In genomic region chr10:11446133-11446532, GRCh38 we compare ENCODE assay signal across 24 cellular contexts.
DNase-seq lines count a peak whose midpoint lies in the region; ATAC-seq, FAIRE-seq and TF ChIP-seq lines count a peak whose summit lies in the region.
"Had no signal": no experiment of that assay in that cellular context is flagged by ENCODE, and none has a peak within 500 bp of the region (broad histone marks: within the 10 kb centered on the region; RNA-seq: fewer than 3 reads in every experiment).

No MANE protein-coding gene starts in this region.

- H4K20me1 ChIP-seq in H1 (replicated peaks in 1 of 2; ENCODE audit: control insufficient read depth in 1 of 2, insufficient read depth in 2 of 2, low read length in 2 of 2), result no peaks in the 10 kb centered on the region

- DNase-seq in cardiac septum (ENCODE audit: low spot score), result peak; percentile 35
- DNase-seq in Right ventricle myocardium superior, result no peak
- no peak for DNase-seq in H1 (ENCODE audit: low read depth in 1 of 2, low spot score in 2 of 2)
- DNase-seq in osteocyte (ENCODE audit: extremely low spot score, unreplicated experiment), result peak; percentile 62
- DNase-seq in MG63, result no peak
- DNase-seq in AG20443 (ENCODE audit: low spot score), result no peak
- DNase-seq: CD8-positive, alpha-beta memory T cell; DMS79 treated with DMSO at 0.1 percent for 48 hours; GF-D8; KBM-7; NCI-H1105 treated with DMSO at 0.1 percent for 48 hours; NCI-H146; NCI-H1930; NCI-H2107; NCI-H524; NCI-H774; SK-N-SH had no signal

- H2AK5ac ChIP-seq in H1 (ENCODE audit: low read depth, low read length), result no peak overlapping the region

- H3K14ac ChIP-seq in H1 (ENCODE audit: insufficient read length), result no peak overlapping the region

- H3K56ac ChIP-seq in H1 (replicated peaks; ENCODE audit: insufficient read length, low read depth, low read length), result no peak overlapping the region

- intact Hi-C loops in cardiac septum (cut with DNase I) (no loop called here), Right ventricle myocardium superior (cut with DNase I) (no loop called here)

- H3K36me3 ChIP-seq in H1 (ENCODE audit: control insufficient read depth in 2 of 4, insufficient read depth in 4 of 4, low read length in 3 of 4) (no peaks in the 10 kb centered on the region), MG63 (no peaks in the 10 kb centered on the region)

- H3K9me3 ChIP-seq in H1 (ENCODE audit: insufficient read depth in 2 of 2, low read depth in 1 of 2, low read length in 1 of 2), result no peaks in the 10 kb centered on the region
- no peaks in the 10 kb centered on the region for H3K9me3 ChIP-seq in MG63
- H3K9me3 ChIP-seq: A549, SK-N-SH had no signal

- no peak overlapping the region for H3K23ac ChIP-seq in H1 (ENCODE audit: insufficient read length)

- TF ChIP-seq EP300 in H1 (IDR thresholded peaks at IDR 0.05; ENCODE audit: borderline replicate concordance in 1 of 2, low read depth in 2 of 2, low read length in 2 of 2), result no peak

- H3K79me1 ChIP-seq in H1 (ENCODE audit: low read depth, low read length), result no peaks in the 10 kb centered on the region

- no peaks in the 10 kb centered on the region for H3K23me2 ChIP-seq in H1 (ENCODE audit: low read depth, low read length)

- H2BK15ac ChIP-seq in H1 (ENCODE audit: low read length), result no peak overlapping the region

- H3K27ac ChIP-seq in H1 (ENCODE audit: low read depth, low read length), result no peak overlapping the region
- H3K27ac ChIP-seq: A549, C4-2B had no signal

- CTCF ChIA-PET in H1 (lab: Charles Lee; ENCODE audit: partially characterized antibody), result interaction anchor here (0.7 to 2.0 kb wide), 5 partner anchors 9 to 312 kb away, joined by 3 to 6 read pairs (median 4); no protein-coding TSS in a partner anchor

- no peak overlapping the region for H3K4me3 Mint-ChIP-seq in osteocyte (ENCODE audit: unreplicated experiment)
- H3K4me3 Mint-ChIP-seq: H9 had no signal

- 0 out of 7 replicates have a peak, but pooled peaks cover 0 to 2% (median 0%) of the 10 kb centered on the region in 4 experiments for H3K27me3 ChIP-seq in H1 (replicated peaks in 1 of 4; ENCODE audit: control insufficient read depth in 3 of 4, extremely low read depth in 1 of 4, insufficient read depth in 3 of 4, low read length in 3 of 4)
- peaks cover 3% of the 10 kb centered on the region; the same call in 1 of the 2 replicates for H3K27me3 ChIP-seq in MG63

- H3K4me1 ChIP-seq in H1 (replicated peaks in 1 of 4; ENCODE audit: control insufficient read depth in 3 of 4, insufficient read depth in 4 of 4, low read length in 3 of 4), result peaks cover 0 to 15% (median 1%) of the 10 kb centered on the region in 4 experiments; a peak in 3 of 7 replicates
- H3K4me1 ChIP-seq: A549 had no signal

- 100% methylated on average over 3 of the region's 5 CpGs; no CpG with 5 or more reads in 1 of the 2 experiments for WGBS in H1 (ENCODE audit: extremely low coverage in 1 of 2, insufficient coverage in 1 of 2, insufficient read length in 1 of 2, insufficient replicate concordance in 2 of 2, low coverage in 1 of 2, low lambda C conversion rate in 2 of 2, missing lambda C conversion rate in 1 of 2), 2 experiments

- no peak for TF ChIP-seq POLR2A in H1 (IDR thresholded peaks at IDR 0.05; ENCODE audit: control extremely low read depth in 1 of 2, low read depth in 2 of 2, low read length in 2 of 2)

- no peaks in the 10 kb centered on the region for H3K79me2 ChIP-seq in H1 (ENCODE audit: control insufficient read depth in 1 of 2, insufficient read depth in 2 of 2, low read length in 2 of 2)

- no peaks in the 10 kb centered on the region for H3K4me1 Mint-ChIP-seq in osteocyte (ENCODE audit: unreplicated experiment)

- H3K27ac Mint-ChIP-seq in osteocyte (ENCODE audit: unreplicated experiment), result no peak overlapping the region

- TF ChIP-seq CTCF in H1 (IDR thresholded peaks at IDR 0.05; ENCODE audit: control extremely low read depth in 1 of 3, insufficient read depth in 1 of 3, low read depth in 1 of 3, low read length in 3 of 3), result no peak
- no peak for TF ChIP-seq CTCF in osteocyte (IDR thresholded peaks at IDR 0.05)

- FAIRE-seq in H1 (lab: Jason Lieb, UNC), result no peak
- FAIRE-seq: A549, GM12892, HTR-8/SVneo, RCC 7860 had no signal

- H2BK5ac ChIP-seq in H1 (ENCODE audit: low read depth, low read length), result no peak overlapping the region

- ATAC-seq in Right ventricle myocardium superior (ENCODE audit: poor library complexity) (no peak), GM21825 (IDR thresholded peaks at IDR 0.05; ENCODE audit: unreplicated experiment) (no peak)
- ATAC-seq: A549 had no signal

- H4K8ac ChIP-seq in H1 (ENCODE audit: extremely low read depth, insufficient read depth, low read length), result no peak overlapping the region

- H2BK120ac ChIP-seq in H1 (replicated peaks; ENCODE audit: low read depth, low read length), result no peak overlapping the region

- no peak overlapping the region for H4K91ac ChIP-seq in H1 (replicated peaks; ENCODE audit: insufficient read length, low read length)

- H2AFZ ChIP-seq in H1 (ENCODE audit: low read length), result no peak overlapping the region

- H3K18ac ChIP-seq in H1 (ENCODE audit: extremely low read depth, low read length), result no peak overlapping the region

- no peak overlapping the region for H3K9ac ChIP-seq in H1 (replicated peaks in 1 of 4; ENCODE audit: extremely low read depth in 1 of 4, low read depth in 3 of 4, low read length in 3 of 4)
- H3K9ac ChIP-seq: SK-N-SH had no signal

- peak overlapping the region; percentile 55; the same call in 1 of the 2 replicates for H2BK12ac ChIP-seq in H1 (ENCODE audit: low read depth, low read length)

- H3K4me2 ChIP-seq in H1 (ENCODE audit: insufficient read depth in 1 of 2, low read depth in 2 of 2, low read length in 2 of 2), result no peak overlapping the region
- H3K4me2 ChIP-seq: A549, SK-N-SH had no signal

- TF ChIP-seq RAD21 in H1 (IDR thresholded peaks at IDR 0.05 in 1 of 2, conservative IDR thresholded peaks at IDR 0.05 in 1 of 2; ENCODE audit: low read depth in 2 of 2, low read length in 2 of 2), result no peak

- POLR2A ChIA-PET in H1 (lab: Charles Lee; ENCODE audit: partially characterized antibody), result no interaction called here

- H3K4me3 ChIP-seq in H1 (ENCODE audit: extremely low read depth in 1 of 4, insufficient read depth in 2 of 4, low read depth in 3 of 4, low read length in 4 of 4), result no peak overlapping the region
- H3K4me3 ChIP-seq in MG63, result no peak overlapping the region
- H3K4me3 ChIP-seq: A549 had no signal

- H3K9me3 Mint-ChIP-seq in osteocyte (ENCODE audit: unreplicated experiment), result no peaks in the 10 kb centered on the region
- H3K9me3 Mint-ChIP-seq: CD8-positive, alpha-beta memory T cell; H9 had no signal

- no peak overlapping the region for H4K5ac ChIP-seq in H1 (ENCODE audit: insufficient read length, low read depth, low read length)

- H2BK20ac ChIP-seq in H1 (ENCODE audit: low read length), result no peak overlapping the region

- H3K4ac ChIP-seq in H1 (replicated peaks; ENCODE audit: insufficient read length, low read depth, low read length), result no peak overlapping the region

- peaks cover 13% of the 10 kb centered on the region for H3K27me3 Mint-ChIP-seq in osteocyte (ENCODE audit: unreplicated experiment)

- no peaks in the 10 kb centered on the region for H3K36me3 Mint-ChIP-seq in osteocyte (ENCODE audit: unreplicated experiment)

TF ChIP-seq in H1, 55 proteins besides CTCF, POLR2A, EP300 and RAD21:
- no peak for TF ChIP-seq TAF7 (optimal IDR thresholded peaks at IDR 0.05; ENCODE audit: borderline replicate concordance, low read depth, low read length)
- no peak for TF ChIP-seq KDM4A (IDR thresholded peaks at IDR 0.05; ENCODE audit: low read depth, low read length, severe bottlenecking)
- no peak for TF ChIP-seq GTF2F1 (IDR thresholded peaks at IDR 0.05; ENCODE audit: borderline replicate concordance, low read depth, low read length)
- no peak for TF ChIP-seq RXRA (IDR thresholded peaks at IDR 0.05; ENCODE audit: insufficient read depth, low read depth, low read length)
- TF ChIP-seq BRCA1 (IDR thresholded peaks at IDR 0.05; ENCODE audit: low read depth, low read length), result no peak

Comparison
In these comparisons a context has a peak if more than half of its experiments do, and no peak if none do; other contexts are left out.
1. DNase-seq: peak in cardiac septum (single experiment) and osteocyte (single experiment); none in Right ventricle myocardium superior (single experiment), H1 (0 of 2), MG63 (single experiment) and AG20443 (single experiment).